1 cellular context compared by ENCODE assay signal in the genomic region with DNA sequence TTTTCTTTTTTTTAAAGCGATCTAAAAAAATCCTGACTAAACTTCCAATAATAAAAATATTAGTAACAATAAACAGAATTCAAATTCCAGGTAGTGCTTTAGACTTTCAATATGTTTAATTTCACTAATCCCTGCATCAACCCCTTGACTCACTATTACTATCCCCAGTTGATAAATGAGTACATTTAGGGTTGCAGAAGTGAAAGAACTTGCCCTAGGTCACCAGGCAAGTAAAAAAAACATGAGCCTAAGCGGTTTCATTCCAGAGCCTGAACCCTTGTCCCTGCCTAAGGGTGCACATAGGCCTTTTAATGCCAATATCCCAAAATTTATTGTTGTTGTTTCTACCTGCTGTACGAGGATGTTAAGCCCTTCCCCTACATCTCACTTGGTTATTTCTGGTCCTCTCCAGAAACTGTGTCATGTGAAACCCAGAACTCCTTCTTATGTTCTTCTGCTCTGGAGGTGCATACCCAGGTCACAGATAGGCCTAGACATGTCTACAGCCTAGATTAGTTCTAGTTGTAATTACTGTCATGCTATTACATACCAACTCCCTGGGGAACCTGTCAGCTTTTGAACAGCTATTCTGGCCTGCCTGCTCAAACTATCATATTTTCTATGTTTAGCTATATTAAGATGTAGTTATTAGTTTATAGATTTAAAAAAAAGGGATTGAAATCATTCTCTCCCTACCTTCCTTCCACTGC.
TF ChIP-seq lines count a peak whose summit lies in the region.

No MANE protein-coding gene starts in this region.

TF ChIP-seq in GM12878, 131 proteins besides CTCF, POLR2A, EP300 and RAD21 (continued from another document):
- TF ChIP-seq MTA2 (IDR thresholded peaks at IDR 0.05; ENCODE audit: low read depth): peak; percentile 50; the same call in 1 of the 2 replicates
- 0 out of 2 replicates have a peak, but pooled peaks have one; percentile 20 for TF ChIP-seq EED (IDR thresholded peaks at IDR 0.05; ENCODE audit: low read depth)
- TF ChIP-seq DPF2 (IDR thresholded peaks at IDR 0.05): 0 out of 2 replicates have a peak, but pooled peaks have one; percentile 15
- peak; percentile 32 to 39; a peak in 2 of 4 replicates for TF ChIP-seq IKZF2 (IDR thresholded peaks at IDR 0.05)
- peak; percentile 51; the same call in 1 of the 2 replicates for TF ChIP-seq SPI1 (IDR thresholded peaks at IDR 0.05; ENCODE audit: borderline replicate concordance, insufficient read depth, low read depth, low read length)
- no peak for TF ChIP-seq CHD4 (IDR thresholded peaks at IDR 0.05)
- 0 out of 2 replicates have a peak, but pooled peaks have one; percentile 17 for TF ChIP-seq RUNX3 (IDR thresholded peaks at IDR 0.05; ENCODE audit: low read length)
- TF ChIP-seq, protein P1, sequence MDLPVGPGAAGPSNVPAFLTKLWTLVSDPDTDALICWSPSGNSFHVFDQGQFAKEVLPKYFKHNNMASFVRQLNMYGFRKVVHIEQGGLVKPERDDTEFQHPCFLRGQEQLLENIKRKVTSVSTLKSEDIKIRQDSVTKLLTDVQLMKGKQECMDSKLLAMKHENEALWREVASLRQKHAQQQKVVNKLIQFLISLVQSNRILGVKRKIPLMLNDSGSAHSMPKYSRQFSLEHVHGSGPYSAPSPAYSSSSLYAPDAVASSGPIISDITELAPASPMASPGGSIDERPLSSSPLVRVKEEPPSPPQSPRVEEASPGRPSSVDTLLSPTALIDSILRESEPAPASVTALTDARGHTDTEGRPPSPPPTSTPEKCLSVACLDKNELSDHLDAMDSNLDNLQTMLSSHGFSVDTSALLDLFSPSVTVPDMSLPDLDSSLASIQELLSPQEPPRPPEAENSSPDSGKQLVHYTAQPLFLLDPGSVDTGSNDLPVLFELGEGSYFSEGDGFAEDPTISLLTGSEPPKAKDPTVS (IDR thresholded peaks at IDR 0.05; ENCODE audit: low read depth, low read length): no peak
- peak; percentile 78 for TF ChIP-seq MEF2B (IDR thresholded peaks at IDR 0.05; ENCODE audit: partially characterized antibody, poor library complexity, severe bottlenecking)
- no peak for TF ChIP-seq NRF1 (conservative IDR thresholded peaks at IDR 0.05; ENCODE audit: low read depth, low read length)
